15 cellular contexts compared by ENCODE assay signal in the genomic region with DNA sequence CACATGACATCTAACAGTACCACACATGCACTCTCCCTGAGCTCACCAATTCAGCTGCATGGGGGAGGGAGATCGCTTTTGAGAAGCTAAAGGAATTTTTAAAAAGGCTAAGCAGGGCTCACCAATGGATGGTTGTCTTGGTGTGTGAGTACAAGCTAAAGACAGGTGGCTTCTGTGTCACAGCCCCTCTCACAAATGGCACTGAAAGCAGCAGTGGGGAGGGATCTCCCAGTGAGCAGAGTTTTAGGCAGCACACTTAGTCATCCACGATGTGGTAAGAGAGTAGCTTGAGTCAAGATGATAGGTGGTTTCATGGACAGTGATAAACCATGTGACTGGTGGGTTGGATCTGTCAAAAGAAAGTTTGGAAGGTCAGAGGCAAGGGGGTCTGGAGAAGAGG.
DNase-seq lines count a peak whose midpoint lies in the region; ATAC-seq and TF ChIP-seq lines count a peak whose summit lies in the region.
"Had no signal": no experiment of that assay in that cellular context is flagged by ENCODE, and none has a peak within 500 bp of the region (broad histone marks: within the 10 kb centered on the region; RNA-seq: fewer than 3 reads in every experiment).

No MANE protein-coding gene starts in this region.

- CTCF ChIA-PET in CD4-positive, alpha-beta memory T cell (lab: Charles Lee; ENCODE audit: partially characterized antibody) = interaction anchor here (1.3 kb wide), 1 partner anchor 23 kb away, joined by 3 read pairs; no protein-coding TSS in a partner anchor
- CTCF ChIA-PET in activated CD8-positive, alpha-beta T cell treated with anti-CD3 and anti-CD28 coated beads for 36 hours (lab: Charles Lee) = interaction anchor here (1.0 to 1.3 kb wide), 5 partner anchors 13 to 187 kb away, joined by 3 to 4 read pairs (median 3); no protein-coding TSS in a partner anchor

- H3K4me1 ChIP-seq in CD4-positive, alpha-beta memory T cell (ENCODE audit: insufficient read depth, low read length) = peaks cover 86% of the 10 kb centered on the region
- peaks cover 41% of the 10 kb centered on the region for H3K4me1 ChIP-seq in DND-41 (ENCODE audit: insufficient read depth, low read length)
- peaks cover 0 to 12% (median 2%) of the 10 kb centered on the region in 4 donors for H3K4me1 ChIP-seq in esophagus muscularis mucosa
- no peaks in the 10 kb centered on the region for H3K4me1 ChIP-seq in aorta (ENCODE audit: control insufficient read depth in 1 of 2, insufficient read depth in 2 of 2, low read length in 2 of 2)
- H3K4me1 ChIP-seq: ascending aorta had no signal

- peak overlapping the region in 2 of 8 donors; percentile 1 to 53 for H3K4me3 Mint-ChIP-seq in CD4-positive, alpha-beta memory T cell
- H3K4me3 Mint-ChIP-seq in activated CD8-positive, alpha-beta T cell treated with anti-CD3 and anti-CD28 coated beads for 36 hours = peak overlapping the region; percentile 29
- no peak overlapping the region for H3K4me3 Mint-ChIP-seq in CD14-positive monocyte

- no peaks in the 10 kb centered on the region for H4K20me1 ChIP-seq in DND-41 (ENCODE audit: insufficient read depth, low read length)

- no peaks in the 10 kb centered on the region for H3K36me3 ChIP-seq in CD4-positive, alpha-beta memory T cell (ENCODE audit: insufficient read depth, low read length)
- no peaks in the 10 kb centered on the region for H3K36me3 ChIP-seq in DND-41 (ENCODE audit: insufficient read depth, low read length)
- no peaks in the 10 kb centered on the region for H3K36me3 ChIP-seq in esophagus muscularis mucosa
- no peaks in the 10 kb centered on the region for H3K36me3 ChIP-seq in aorta (ENCODE audit: control insufficient read depth in 1 of 2, insufficient read depth in 2 of 2, low read length in 1 of 2)
- H3K36me3 ChIP-seq: ascending aorta had no signal

- H3K4me3 ChIP-seq in CD4-positive, alpha-beta memory T cell (ENCODE audit: low read length in 2 of 2) = no peak overlapping the region
- no peak overlapping the region for H3K4me3 ChIP-seq in DND-41 (ENCODE audit: low read depth in 1 of 2, low read length in 2 of 2)
- no peak overlapping the region for H3K4me3 ChIP-seq in esophagus muscularis mucosa
- no peak overlapping the region for H3K4me3 ChIP-seq in aorta (ENCODE audit: low read length in 2 of 2)
- H3K4me3 ChIP-seq: ascending aorta had no signal

- intact Hi-C loops in CD4-positive, alpha-beta memory T cell (cut with micrococcal nuclease) = no loop called here
- intact Hi-C loops in activated CD8-positive, alpha-beta T cell treated with anti-CD3 and anti-CD28 coated beads for 36 hours (cut with micrococcal nuclease) = no loop called here
- intact Hi-C loops in esophagus muscularis mucosa (cut with DNase I) (no loop called here), CD14-positive monocyte (cut with micrococcal nuclease) (no loop called here), aorta (cut with DNase I) (no loop called here)

- H2AFZ ChIP-seq in DND-41 (ENCODE audit: low read depth, low read length) = no peak overlapping the region

- peaks cover 0 to 15% (median 5%) of the 10 kb centered on the region in 8 donors for H3K9me3 Mint-ChIP-seq in CD4-positive, alpha-beta memory T cell
- H3K9me3 Mint-ChIP-seq in activated CD8-positive, alpha-beta T cell treated with anti-CD3 and anti-CD28 coated beads for 36 hours = peaks cover 29% of the 10 kb centered on the region
- H3K9me3 Mint-ChIP-seq in CD14-positive monocyte = peaks cover 0 to 4% (median 0%) of the 10 kb centered on the region in 7 donors

- no peak overlapping the region for H3K9ac ChIP-seq in DND-41 (ENCODE audit: low read depth, low read length)

- H3K79me2 ChIP-seq in DND-41 (ENCODE audit: insufficient read depth, low read length) = no peaks in the 10 kb centered on the region

- H3K27me3 Mint-ChIP-seq in CD4-positive, alpha-beta memory T cell = no peaks in the 10 kb centered on the region
- H3K27me3 Mint-ChIP-seq in activated CD8-positive, alpha-beta T cell treated with anti-CD3 and anti-CD28 coated beads for 36 hours = no peaks in the 10 kb centered on the region
- peaks cover 0 to 4% (median 0%) of the 10 kb centered on the region in 3 donors for H3K27me3 Mint-ChIP-seq in CD14-positive monocyte (ENCODE audit: low read depth in 3 of 3)

- H3K4me2 ChIP-seq in DND-41 (ENCODE audit: insufficient read depth, low read length) = no peak overlapping the region

- peak; percentile 52 for ATAC-seq in DND-41 (ENCODE audit: insufficient read depth, low read depth)
- peak; percentile 85 for ATAC-seq in activated CD8-positive, alpha-beta T cell treated with anti-CD3 and anti-CD28 coated beads for 36 hours
- no peak for ATAC-seq in aorta (ENCODE audit: low FRiP score)
- ATAC-seq: PC-3 had no signal

- no peak for DNase-seq in CD4-positive, alpha-beta memory T cell
- DNase-seq in DND-41 (no peak), esophagus muscularis mucosa (ENCODE audit: extremely low spot score) (peak; percentile 72), CD14-positive monocyte (ENCODE audit: low spot score) (no peak), aorta (no peak)
- peak; percentile 71 for DNase-seq in activated CD8-positive, alpha-beta T cell treated with anti-CD3 and anti-CD28 coated beads for 36 hours
- no peak for DNase-seq in effector CD8-positive, alpha-beta T cell (lab: John Stamatoyannopoulos, UW)
- DNase-seq: dermis blood vessel endothelial cell, NCI-H1105 treated with DMSO at 0.1 percent for 48 hours, NCI-H446, PC-3, SW 1271 had no signal

- peaks cover 33 to 39% of the 10 kb centered on the region in 2 donors for H3K36me3 Mint-ChIP-seq in CD4-positive, alpha-beta memory T cell
- peaks cover 46% of the 10 kb centered on the region for H3K36me3 Mint-ChIP-seq in activated CD8-positive, alpha-beta T cell treated with anti-CD3 and anti-CD28 coated beads for 36 hours (ENCODE audit: low read depth)
- peaks cover 0 to 3% of the 10 kb centered on the region in 2 donors for H3K36me3 Mint-ChIP-seq in CD14-positive monocyte

- 92% methylated on average over 2 of the region's 2 CpGs for WGBS in esophagus muscularis mucosa
- WGBS in aorta, 2 donors = 93 to 98% methylated on average over 2 of the region's 2 CpGs

- TF ChIP-seq EP300 in esophagus muscularis mucosa (IDR thresholded peaks at IDR 0.05) = no peak

- H3K4me1 Mint-ChIP-seq in CD4-positive, alpha-beta memory T cell = peaks cover 67 to 96% (median 80%) of the 10 kb centered on the region in 4 donors
- peaks cover 83% of the 10 kb centered on the region for H3K4me1 Mint-ChIP-seq in activated CD8-positive, alpha-beta T cell treated with anti-CD3 and anti-CD28 coated beads for 36 hours (ENCODE audit: low read depth)
- H3K4me1 Mint-ChIP-seq in CD14-positive monocyte = peaks cover 52% of the 10 kb centered on the region

- no peaks in the 10 kb centered on the region for H3K27me3 ChIP-seq in CD4-positive, alpha-beta memory T cell (ENCODE audit: insufficient read depth, low read length)
- H3K27me3 ChIP-seq in DND-41 (ENCODE audit: insufficient read depth, low read length, poor library complexity) = no peaks in the 10 kb centered on the region
- H3K27me3 ChIP-seq in esophagus muscularis mucosa = no peaks in the 10 kb centered on the region
- H3K27me3 ChIP-seq in aorta (ENCODE audit: control insufficient read depth in 1 of 2, insufficient read depth in 2 of 2, low read length in 1 of 2) = peaks cover 0 to 1% of the 10 kb centered on the region in 2 donors
- H3K27me3 ChIP-seq: ascending aorta had no signal

- no peaks in the 10 kb centered on the region for H3K9me3 ChIP-seq in CD4-positive, alpha-beta memory T cell (ENCODE audit: control insufficient read depth in 1 of 2, low read length in 2 of 2)
- H3K9me3 ChIP-seq in DND-41 (ENCODE audit: insufficient read depth, low read length, severe bottlenecking) (no peaks in the 10 kb centered on the region), esophagus muscularis mucosa (no peaks in the 10 kb centered on the region), aorta (ENCODE audit: control insufficient read depth, low read length) (peaks cover 2% of the 10 kb centered on the region)
- H3K9me3 ChIP-seq: ascending aorta had no signal

- TF ChIP-seq CTCF in DND-41 (IDR thresholded peaks at IDR 0.05; ENCODE audit: borderline replicate concordance, extremely low read depth, low read length, poor library complexity, severe bottlenecking) = no peak
- TF ChIP-seq CTCF in activated CD8-positive, alpha-beta T cell treated with anti-CD3 and anti-CD28 coated beads for 36 hours (IDR thresholded peaks at IDR 0.05) = no peak
- no peak for TF ChIP-seq CTCF in esophagus muscularis mucosa (IDR thresholded peaks at IDR 0.05)
- no peak for TF ChIP-seq CTCF in CD14-positive monocyte (IDR thresholded peaks at IDR 0.05)

- peak overlapping the region in 6 of 7 donors; percentile 78 to 97 (median 84) for H3K27ac Mint-ChIP-seq in CD4-positive, alpha-beta memory T cell
- H3K27ac Mint-ChIP-seq in activated CD8-positive, alpha-beta T cell treated with anti-CD3 and anti-CD28 coated beads for 36 hours = peak overlapping the region; percentile 43
- H3K27ac Mint-ChIP-seq in CD14-positive monocyte = no peak overlapping the region
- H3K27ac Mint-ChIP-seq: progenitor cell of endocrine pancreas had no signal

- POLR2A ChIA-PET in CD4-positive, alpha-beta memory T cell (lab: Charles Lee; ENCODE audit: partially characterized antibody) = interaction anchor here (1.1 to 3.2 kb wide), 6 partner anchors 11 to 166 kb away, joined by 3 to 9 read pairs (median 6); a partner anchor contains a TSS
- POLR2A ChIA-PET in activated CD8-positive, alpha-beta T cell treated with anti-CD3 and anti-CD28 coated beads for 36 hours (lab: Charles Lee) = interaction anchor here (0.9 to 1.2 kb wide), 7 partner anchors 9 to 118 kb away, joined by 3 to 6 read pairs (median 3); no protein-coding TSS in a partner anchor

- TF ChIP-seq POLR2A in esophagus muscularis mucosa (IDR thresholded peaks at IDR 0.05; ENCODE audit: low read depth) = no peak

- H3K27ac ChIP-seq in CD4-positive, alpha-beta memory T cell (ENCODE audit: low read depth, low read length) = no peak overlapping the region
- H3K27ac ChIP-seq in DND-41 (ENCODE audit: low read length) = 0 out of 2 replicates have a peak overlapping the region, but pooled peaks have one; percentile 6
- H3K27ac ChIP-seq in esophagus muscularis mucosa (replicated peaks in 1 of 4) = no peak overlapping the region
- H3K27ac ChIP-seq in aorta (ENCODE audit: low read depth in 1 of 2, low read length in 2 of 2) = no peak overlapping the region
- H3K27ac ChIP-seq: ascending aorta, C4-2B had no signal

Comparison
In these comparisons a context has a peak if more than half of its experiments do, and no peak if none do; other contexts are left out.
1. DNase-seq: peak in activated CD8-positive, alpha-beta T cell treated with anti-CD3 and anti-CD28 coated beads for 36 hours (single experiment) and esophagus muscularis mucosa (single experiment); none in CD4-positive, alpha-beta memory T cell (0 of 5), DND-41 (single experiment), effector CD8-positive, alpha-beta T cell (single experiment), CD14-positive monocyte (single experiment) and aorta (0 of 2).
2. H3K27ac Mint-ChIP-seq: peak in CD4-positive, alpha-beta memory T cell (6 of 7) and activated CD8-positive, alpha-beta T cell treated with anti-CD3 and anti-CD28 coated beads for 36 hours (single experiment); none in CD14-positive monocyte (0 of 7).